In the genomic region with DNA sequence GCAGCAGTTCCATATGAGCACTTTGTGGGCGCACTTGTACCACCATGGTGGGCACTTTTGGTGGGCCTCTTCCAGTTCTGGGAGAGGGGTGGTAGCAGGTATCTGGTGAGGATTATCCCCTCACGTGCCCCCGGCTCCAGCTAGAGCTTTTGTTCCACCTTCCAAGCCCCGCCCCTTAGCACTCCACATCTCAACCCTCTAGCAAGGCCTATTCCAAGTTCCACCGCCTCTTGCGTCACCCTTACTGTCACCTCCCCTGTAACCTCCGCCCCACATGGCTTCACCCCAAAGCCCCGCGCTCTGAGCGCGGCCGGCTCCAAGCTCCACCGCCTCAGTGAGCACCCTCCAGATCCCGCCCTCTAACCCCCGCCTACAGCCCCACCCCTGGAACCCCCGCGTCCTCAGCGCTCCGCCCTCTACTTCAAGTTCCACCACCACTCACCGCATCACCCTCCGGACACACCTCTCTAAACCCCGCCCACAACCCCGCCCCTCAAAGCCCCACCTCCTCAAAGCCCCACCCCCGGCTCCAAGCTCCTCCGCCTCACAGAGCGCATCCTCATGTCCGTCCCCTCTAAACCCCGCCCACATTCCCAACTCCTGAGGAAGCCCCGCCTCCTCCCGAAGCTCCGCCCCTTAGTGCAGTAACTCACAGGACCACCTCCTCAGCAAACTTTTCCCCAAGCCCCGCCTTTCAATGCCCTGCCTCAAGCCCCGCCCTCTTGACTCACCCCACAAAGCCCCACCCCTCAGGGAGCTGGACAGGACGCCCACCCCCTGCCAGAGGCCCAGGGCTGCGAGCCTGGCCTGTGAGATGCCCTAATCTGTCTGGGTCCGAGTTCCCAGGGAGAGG, we compare ENCODE assay signal across 8 cellular contexts. TPM values are rescaled to one million over a fixed set of nuclear protein-coding genes. Genes with fewer than 3 reads are reported as not detected.
DNase-seq lines count a peak whose midpoint lies in the region; ATAC-seq, FAIRE-seq and TF ChIP-seq lines count a peak whose summit lies in the region.

No MANE protein-coding gene starts in this region.

- H3K27me3 Mint-ChIP-seq in activated T-cell treated with anti-CD3 and anti-CD28 coated beads, Interleukin-2, amount 50 U/mL, for 24 hours: no peaks in the 10 kb centered on the region
- peaks cover 42% of the 10 kb centered on the region for H3K27me3 Mint-ChIP-seq in progenitor cell of endocrine pancreas

- peaks cover 9% of the 10 kb centered on the region for H3K4me1 Mint-ChIP-seq in activated T-cell treated with anti-CD3 and anti-CD28 coated beads, Interleukin-2, amount 50 U/mL, for 24 hours (ENCODE audit: low read depth)
- peaks cover 3% of the 10 kb centered on the region for H3K4me1 Mint-ChIP-seq in progenitor cell of endocrine pancreas (ENCODE audit: low read depth)

- peak; percentile 54 for DNase-seq in GM12892 (ENCODE audit: insufficient read length)
- DNase-seq in NCI-H226: peak; percentile 85
- peak; percentile 55 for DNase-seq in activated T-cell treated with anti-CD3 and anti-CD28 coated beads, Interleukin-2, amount 50 U/mL, for 24 hours
- DNase-seq in germinal center (ENCODE audit: low spot score): peak; percentile 82
- peak; percentile 41 for DNase-seq in progenitor cell of endocrine pancreas (ENCODE audit: low spot score, unreplicated experiment)
- no peak for DNase-seq in Kasumi-1 (lab: John Stamatoyannopoulos, UW)

- TF ChIP-seq POLR2A in GM12892 (IDR thresholded peaks at IDR 0.05; ENCODE audit: low read depth, low read length): no peak

- no peak for ATAC-seq in GM21381 (IDR thresholded peaks at IDR 0.05; ENCODE audit: unreplicated experiment)
- ATAC-seq in HG02870 (IDR thresholded peaks at IDR 0.05; ENCODE audit: unreplicated experiment): no peak

- H3K9me3 Mint-ChIP-seq in activated T-cell treated with anti-CD3 and anti-CD28 coated beads, Interleukin-2, amount 50 U/mL, for 24 hours: no peaks in the 10 kb centered on the region
- no peaks in the 10 kb centered on the region for H3K9me3 Mint-ChIP-seq in progenitor cell of endocrine pancreas (ENCODE audit: low read depth)

- H3K36me3 Mint-ChIP-seq in activated T-cell treated with anti-CD3 and anti-CD28 coated beads, Interleukin-2, amount 50 U/mL, for 24 hours (ENCODE audit: low read depth): no peaks in the 10 kb centered on the region
- no peaks in the 10 kb centered on the region for H3K36me3 Mint-ChIP-seq in progenitor cell of endocrine pancreas (ENCODE audit: insufficient read depth)

- no peak overlapping the region for H3K4me3 Mint-ChIP-seq in activated T-cell treated with anti-CD3 and anti-CD28 coated beads, Interleukin-2, amount 50 U/mL, for 24 hours
- H3K4me3 Mint-ChIP-seq in progenitor cell of endocrine pancreas (ENCODE audit: low read depth): peak overlapping the region; percentile 11

- no peak overlapping the region for H3K27ac Mint-ChIP-seq in activated T-cell treated with anti-CD3 and anti-CD28 coated beads, Interleukin-2, amount 50 U/mL, for 24 hours
- no peak overlapping the region for H3K27ac Mint-ChIP-seq in progenitor cell of endocrine pancreas

- no peak for TF ChIP-seq CTCF in progenitor cell of endocrine pancreas (IDR thresholded peaks at IDR 0.05; ENCODE audit: unreplicated experiment)

- FAIRE-seq in GM12892 (lab: Jason Lieb, UNC): no peak

RNA-seq across cellular contexts. Expression of gene SCN4A, which starts 11.1 kb away (rescaled TPM):
- polyA plus RNA-seq in GM12892 (2012; ENCODE audit: missing spikeins): 0.64 TPM
- total RNA-seq in progenitor cell of endocrine pancreas: 0.10 and 0.55 TPM in 2 replicates

RNA-seq across cellular contexts. Expression of gene CD79B, which starts 29.4 kb away (rescaled TPM):
- 60.2 TPM for polyA plus RNA-seq in GM12892 (2012; ENCODE audit: missing spikeins)
- total RNA-seq in progenitor cell of endocrine pancreas: not detected in 2 replicates

RNA-seq across cellular contexts. Expression of gene PRR29, which starts 36.6 kb away (rescaled TPM):
- polyA plus RNA-seq in GM12892 (2012; ENCODE audit: missing spikeins): 0.30 TPM
- 2.8 and 3.7 TPM in 2 replicates for total RNA-seq in progenitor cell of endocrine pancreas

RNA-seq across cellular contexts. Expression of gene GH1, which starts 42.9 kb away (rescaled TPM):
- polyA plus RNA-seq in GM12892 (2012; ENCODE audit: missing spikeins): not detected
- not detected in 2 replicates for total RNA-seq in progenitor cell of endocrine pancreas

RNA-seq across cellular contexts. Expression of gene CSHL1, which starts 50.5 kb away (rescaled TPM):
- polyA plus RNA-seq in GM12892 (2012; ENCODE audit: missing spikeins): not detected
- total RNA-seq in progenitor cell of endocrine pancreas: not detected in 2 replicates

Comparison
In these comparisons a context has a peak if more than half of its experiments do, and no peak if none do; other contexts are left out.
1. DNase-seq: peak in GM12892 (single experiment), NCI-H226 (single experiment), activated T-cell treated with anti-CD3 and anti-CD28 coated beads, Interleukin-2, amount 50 U/mL, for 24 hours (single experiment), germinal center (single experiment) and progenitor cell of endocrine pancreas (single experiment); none in Kasumi-1 (0 of 2).